8 cellular contexts compared by ENCODE assay signal in genomic region chrX:136146614-136147319, GRCh38. TPM values are rescaled to one million over a fixed set of nuclear protein-coding genes. Genes with fewer than 3 reads are reported as not detected.
DNase-seq lines count a peak whose midpoint lies in the region; ATAC-seq, FAIRE-seq and TF ChIP-seq lines count a peak whose summit lies in the region.

No MANE protein-coding gene starts in this region.

- no peaks in the 10 kb centered on the region for H3K9me3 ChIP-seq in adipocyte (ENCODE audit: control insufficient read depth, low read length)
- peaks cover 3% of the 10 kb centered on the region for H3K9me3 ChIP-seq in iPS-15b (ENCODE audit: control insufficient read depth, insufficient read depth, low read length)
- H3K9me3 ChIP-seq in small intestine (ENCODE audit: control insufficient read depth, low read depth): no peaks in the 10 kb centered on the region

- H3K4me3 ChIP-seq in GM12875 (ENCODE audit: low read depth, low read length) (peak overlapping the region; percentile 50), adipocyte (ENCODE audit: low read length) (peak overlapping the region; percentile 81), iPS-15b (ENCODE audit: low read depth, low read length) (peak overlapping the region; percentile 69), small intestine (ENCODE audit: low read depth in 1 of 2, low read length in 2 of 2) (peak overlapping the region; percentile 48 to 57)

- TF ChIP-seq CTCF in GM12875 (IDR thresholded peaks at IDR 0.05; ENCODE audit: borderline replicate concordance, insufficient read depth, low read depth, low read length): no peak

- no peak for FAIRE-seq in small intestine (lab: Jason Lieb, UNC)

- ATAC-seq in GM19395 (IDR thresholded peaks at IDR 0.05; ENCODE audit: unreplicated experiment) (no peak), GM21367 (IDR thresholded peaks at IDR 0.05; ENCODE audit: unreplicated experiment) (no peak)

- H3K36me3 ChIP-seq in adipocyte (ENCODE audit: control insufficient read depth, insufficient read depth, low read length, severe bottlenecking) (no peaks in the 10 kb centered on the region), iPS-15b (ENCODE audit: control insufficient read depth, insufficient read depth, low read length) (no peaks in the 10 kb centered on the region), small intestine (ENCODE audit: control insufficient read depth in 2 of 2, insufficient read depth in 2 of 2, low read length in 2 of 2) (no peaks in the 10 kb centered on the region)

- 1 to 39% (median 7%) methylated on average over 34 to 60 of the region's 60 CpGs for WGBS in small intestine, 3 donors

- DNase-seq in NCI-H69 (lab: John Stamatoyannopoulos, UW) (peak; percentile 64), adipocyte (ENCODE audit: low read depth) (peak; percentile 31), small intestine (no peak), GM19238 (ENCODE audit: insufficient read length, low spot score) (no peak)

- H3K27me3 ChIP-seq in adipocyte (replicated peaks; ENCODE audit: control insufficient read depth, insufficient read depth, low read length) (peaks cover 7% of the 10 kb centered on the region), iPS-15b (ENCODE audit: control insufficient read depth, insufficient read depth, low read length) (peaks cover 21% of the 10 kb centered on the region), small intestine (ENCODE audit: control insufficient read depth in 2 of 2, insufficient read depth in 2 of 2, low read length in 2 of 2) (peaks cover 0 to 3% of the 10 kb centered on the region in 2 donors)

- H3K9ac ChIP-seq in adipocyte (ENCODE audit: low read length) (peak overlapping the region; percentile 80), iPS-15b (ENCODE audit: low read depth, low read length) (peak overlapping the region; percentile 54)

- peak overlapping the region in 1 of 2 donors; percentile 75 for H3K27ac ChIP-seq in small intestine (ENCODE audit: low read depth in 1 of 2, low read length in 1 of 2)

- no peaks in the 10 kb centered on the region for H3K4me1 ChIP-seq in adipocyte (ENCODE audit: control insufficient read depth, insufficient read depth, low read length)
- H3K4me1 ChIP-seq in iPS-15b (ENCODE audit: control insufficient read depth, insufficient read depth, low read length): peaks cover 2% of the 10 kb centered on the region
- no peaks in the 10 kb centered on the region for H3K4me1 ChIP-seq in small intestine (ENCODE audit: control insufficient read depth in 2 of 2, insufficient read depth in 1 of 2, low read depth in 1 of 2, low read length in 1 of 2)

RNA-seq across cellular contexts. Expression of gene FHL1, which starts 0.6 kb away (rescaled TPM):
- polyA plus RNA-seq in small intestine: 10 to 100 TPM in 2 of 3 donors, 1 to 10 TPM in 1; 8.7 to 97.5 (median 72.5) TPM

Comparison
In these comparisons a context has a peak if more than half of its experiments do, and no peak if none do; other contexts are left out.
1. DNase-seq: peak in NCI-H69 (single experiment) and adipocyte (single experiment); none in small intestine (single experiment) and GM19238 (single experiment).
2. Peak in every context shown above with its lines, with median percentiles within 50 percentile points of each other: H3K4me3 ChIP-seq.